Comparison of ENCODE assay signal across 8 cellular contexts in genomic region chr4:70544279-70544870, GRCh38. TPM values are rescaled to one million over a fixed set of nuclear protein-coding genes. Genes with fewer than 3 reads are reported as not detected.
DNase-seq lines count a peak whose midpoint lies in the region; ATAC-seq, FAIRE-seq and TF ChIP-seq lines count a peak whose summit lies in the region.

No MANE protein-coding gene starts in this region.

- H4K20me1 ChIP-seq in HCT116 (ENCODE audit: insufficient read depth) (no peaks in the 10 kb centered on the region), PC-9 (ENCODE audit: insufficient read depth) (no peaks in the 10 kb centered on the region)

- intact Hi-C loops in HCT116 (cut with micrococcal nuclease) (no loop called here), PC-9 (cut with micrococcal nuclease; ENCODE audit: unreplicated experiment) (no loop called here)

- BruUV-seq in HCT116 (replicated peaks; lab: Mats Ljungman, UMichigan), result no TSS peak
- no TSS peak for BruUV-seq in PC-9 (replicated peaks; lab: Mats Ljungman, UMichigan)

- no peaks in the 10 kb centered on the region for H3K9me2 ChIP-seq in HCT116 (ENCODE audit: insufficient read depth)
- no peaks in the 10 kb centered on the region for H3K9me2 ChIP-seq in PC-9 (ENCODE audit: insufficient read depth)

- no peak overlapping the region for H3K4me3 ChIP-seq in HCT116 (replicated peaks in 1 of 2; ENCODE audit: low read depth in 1 of 2, low read length in 2 of 2)
- H3K4me3 ChIP-seq in PC-9, result no peak overlapping the region

- TF ChIP-seq POLR2A in HCT116 (IDR thresholded peaks at IDR 0.05; ENCODE audit: borderline replicate concordance, extremely low read depth, insufficient read depth, insufficient read length) (no peak), H54 (IDR thresholded peaks at IDR 0.05; ENCODE audit: low read depth, low read length) (no peak)

- DNase-seq in ELR (ENCODE audit: low read depth), result peak; percentile 56
- peak; percentile 31 for DNase-seq in HCT116 (ENCODE audit: low read depth, low spot score)
- DNase-seq in PC-9, result no peak
- peak; percentile 16 for DNase-seq in inferior parietal cortex (ENCODE audit: extremely low spot score)
- no peak for DNase-seq in NOMO-1 treated with DMSO at 0.1 percent for 48 hours (lab: John Stamatoyannopoulos, UW; ENCODE audit: unreplicated experiment)
- DNase-seq in H54 (ENCODE audit: insufficient read length, low spot score), result no peak
- no peak for DNase-seq in occipital lobe (lab: John Stamatoyannopoulos, UW)

- H3K79me2 ChIP-seq in HCT116 (ENCODE audit: insufficient read depth, low read length) (no peaks in the 10 kb centered on the region), PC-9 (ENCODE audit: low read depth) (no peaks in the 10 kb centered on the region)

- H3K9me3 ChIP-seq in HCT116 (ENCODE audit: control insufficient read depth in 1 of 2, insufficient read depth in 1 of 2, low read depth in 1 of 2, low read length in 2 of 2) (no peaks in the 10 kb centered on the region), PC-9 (ENCODE audit: insufficient read depth, low read depth) (no peaks in the 10 kb centered on the region)

- CTCF ChIA-PET in HCT116 (lab: Charles Lee), result no interaction called here
- CTCF ChIA-PET in PC-9 (lab: Charles Lee), result no interaction called here

- H3K4me1 ChIP-seq in HCT116 (ENCODE audit: control insufficient read depth in 1 of 2, insufficient read depth in 2 of 2, low read length in 2 of 2) (no peaks in the 10 kb centered on the region), PC-9 (replicated peaks; ENCODE audit: insufficient read depth) (no peaks in the 10 kb centered on the region)

- POLR2A ChIA-PET in HCT116 (lab: Charles Lee) (no interaction called here), PC-9 (lab: Charles Lee; ENCODE audit: unreplicated experiment) (no interaction called here)

- H3K4me2 ChIP-seq in HCT116 (ENCODE audit: low read length) (no peak overlapping the region), PC-9 (no peak overlapping the region)

- H2AFZ ChIP-seq in HCT116 (ENCODE audit: low read depth, low read length, poor library complexity, severe bottlenecking), result no peak overlapping the region
- H2AFZ ChIP-seq in PC-9, result no peak overlapping the region

- H3K27me3 ChIP-seq in HCT116 (ENCODE audit: insufficient read depth, low read length) (no peaks in the 10 kb centered on the region), PC-9 (ENCODE audit: insufficient read depth, low read depth) (no peaks in the 10 kb centered on the region)

- H3K27ac ChIP-seq in HCT116 (ENCODE audit: low read depth, low read length) (no peak overlapping the region), PC-9 (no peak overlapping the region)

- TF ChIP-seq CTCF in HCT116 (IDR thresholded peaks at IDR 0.05 in 2 of 3, conservative IDR thresholded peaks at IDR 0.05 in 1 of 3; ENCODE audit: borderline replicate concordance in 1 of 3, insufficient read depth in 1 of 3, low read depth in 2 of 3, low read length in 2 of 3) (peak; percentile 30 to 71 (median 71); a peak in 5 of 6 replicates), PC-9 (conservative IDR thresholded peaks at IDR 0.05) (peak; percentile 64)

- FAIRE-seq in H54 (lab: Jason Lieb, UNC), result no peak

- RAD21 ChIA-PET in HCT116 (lab: Charles Lee; ENCODE audit: low non-redundant PET in 1 of 2, low total read pairs in 2 of 2, uncharacterized antibody in 2 of 2, unreplicated experiment in 2 of 2), result no interaction called here

- H3K36me3 ChIP-seq in HCT116 (ENCODE audit: control insufficient read depth in 1 of 2, insufficient read depth in 2 of 2, low read length in 2 of 2), result no peaks in the 10 kb centered on the region
- H3K36me3 ChIP-seq in PC-9 (ENCODE audit: low read depth), result no peaks in the 10 kb centered on the region

- H3K9ac ChIP-seq in HCT116 (ENCODE audit: low read length), result no peak overlapping the region

- no peaks in the 10 kb centered on the region for H3F3A ChIP-seq in PC-9 (ENCODE audit: insufficient read depth, low read depth)

- peak; percentile 82 for ATAC-seq in HCT116
- no peak for ATAC-seq in GM18858 (IDR thresholded peaks at IDR 0.05; ENCODE audit: unreplicated experiment)

- peak; percentile 58 for TF ChIP-seq RAD21 in HCT116 (IDR thresholded peaks at IDR 0.05; ENCODE audit: low read depth)

TF ChIP-seq in HCT116, 20 proteins besides CTCF, POLR2A, EP300 and RAD21:
- TF ChIP-seq YY1 (IDR thresholded peaks at IDR 0.05; ENCODE audit: extremely low read depth, insufficient replicate concordance, low read depth, low read length), result no peak

RNA-seq across cellular contexts. Expression of gene AMTN, which starts 26.0 kb away (rescaled TPM):
- total RNA-seq in HCT116 (2021; ENCODE audit: unreplicated experiment) (not detected), PC-9 (2021) (not detected in 2 replicates), occipital lobe (not detected)
- not detected in 2 replicates for polyA plus RNA-seq in HCT116 (2012)

RNA-seq across cellular contexts. Expression of gene AMBN, which starts 47.7 kb away (rescaled TPM):
- not detected for total RNA-seq in HCT116 (2021; ENCODE audit: unreplicated experiment)
- not detected in 2 replicates for polyA plus RNA-seq in HCT116 (2012)
- not detected in 2 replicates for total RNA-seq in PC-9 (2021)
- total RNA-seq in occipital lobe, result not detected

Comparison
In these comparisons a context has a peak if more than half of its experiments do, and no peak if none do; other contexts are left out.
1. DNase-seq: peak in ELR (single experiment), HCT116 (single experiment) and inferior parietal cortex (single experiment); none in PC-9 (0 of 2), NOMO-1 treated with DMSO at 0.1 percent for 48 hours (single experiment), H54 (single experiment) and occipital lobe (single experiment).